ENCODE assay signal across 8 cellular contexts in genomic region chr3:108459225-108459624, GRCh38. TPM values are rescaled to one million over a fixed set of nuclear protein-coding genes. Genes with fewer than 3 reads are reported as not detected.
"Had no signal": no experiment of that assay in that cellular context is flagged by ENCODE, and none has a peak within 500 bp of the region (broad histone marks: within the 10 kb centered on the region; RNA-seq: fewer than 3 reads in every experiment).

No MANE protein-coding gene starts in this region.

- DNase-seq: H9, HCEC 1CT, KG1 had no signal

- H3K4me2 ChIP-seq: GM23338 had no signal

- H3K4me3 ChIP-seq: GM23338 had no signal

- FAIRE-seq: H1, H54 had no signal

- ATAC-seq: GM23338 had no signal

- H3K27ac ChIP-seq: HL-60 had no signal

RNA-seq across cellular contexts. Expression of gene MYH15, which starts 51.2 kb away (rescaled TPM):
- total RNA-seq: H1 had no signal
- polyA plus RNA-seq: GM23338, IgD-negative memory B cell had no signal
